In genomic region chr18:9474983-9475642, GRCh38 we compare ENCODE assay signal across 1 cellular context.
A peak's percentile ranks its signal among the peaks of the same experiment; 100 is the strongest.
TF ChIP-seq lines count a peak whose summit lies in the region.

RALBP1 (plus strand) TSS chr18:9475513; CDS start chr18:9513046, 37,533 bp downstream.

TF ChIP-seq in liver, 16 proteins besides CTCF, POLR2A, EP300 and RAD21 (continued from another document):
- peak; percentile 47 for TF ChIP-seq REST (IDR thresholded peaks at IDR 0.05)
- peak; percentile 70 for TF ChIP-seq MAX (IDR thresholded peaks at IDR 0.05)
- peak; percentile 85 for TF ChIP-seq YY1 (IDR thresholded peaks at IDR 0.05)
- TF ChIP-seq RXRA (IDR thresholded peaks at IDR 0.05), result peak; percentile 56 to 73
- peak; percentile 40 for TF ChIP-seq FOXA1 (IDR thresholded peaks at IDR 0.05)
- peak; percentile 78 for TF ChIP-seq SP1 (IDR thresholded peaks at IDR 0.05)
- no peak for TF ChIP-seq HNF4G (IDR thresholded peaks at IDR 0.05)
- TF ChIP-seq FOXA2 (IDR thresholded peaks at IDR 0.05), result peak; percentile 75
- peak in 1 of 2 donors; percentile 13 for TF ChIP-seq HNF4A (conservative IDR thresholded peaks at IDR 0.05)
- no peak for TF ChIP-seq JUND (IDR thresholded peaks at IDR 0.05)
- TF ChIP-seq GABPA (IDR thresholded peaks at IDR 0.05 in 1 of 2, conservative IDR thresholded peaks at IDR 0.05 in 1 of 2), result peak in 1 of 2 donors; percentile 76
